ENCODE assay signal across 15 cellular contexts in genomic region chr18:35127201-35127600, GRCh38.
DNase-seq lines count a peak whose midpoint lies in the region; ATAC-seq and TF ChIP-seq lines count a peak whose summit lies in the region.
"Had no signal": no experiment of that assay in that cellular context is flagged by ENCODE, and none has a peak within 500 bp of the region (broad histone marks: within the 10 kb centered on the region; RNA-seq: fewer than 3 reads in every experiment).

No MANE protein-coding gene starts in this region.

- no peaks in the 10 kb centered on the region for H3K9me3 ChIP-seq in T-helper 17 cell (ENCODE audit: control insufficient read depth, low read length, poor library complexity, severe bottlenecking)
- H3K9me3 ChIP-seq in aorta (ENCODE audit: control insufficient read depth, low read length): no peaks in the 10 kb centered on the region
- no peaks in the 10 kb centered on the region for H3K9me3 ChIP-seq in CD4-positive, alpha-beta memory T cell (ENCODE audit: control insufficient read depth in 1 of 2, low read length in 2 of 2)
- H3K9me3 ChIP-seq: breast epithelium, gastroesophageal sphincter, mucosa of descending colon, vagina had no signal

- H3K27ac Mint-ChIP-seq in T-helper 17 cell: peak overlapping the region; percentile 34
- peak overlapping the region in 1 of 7 donors; percentile 63 for H3K27ac Mint-ChIP-seq in CD4-positive, alpha-beta memory T cell
- H3K27ac Mint-ChIP-seq: T-helper 2 cell treated with Interferon-gamma antibody and Interleukin-4, amounts not matched to agents 5 μg/mL and 100 μg/mL, for 36 hours had no signal

- ATAC-seq in T-helper 17 cell (peak; percentile 26), aorta (ENCODE audit: low FRiP score) (no peak)
- ATAC-seq: gastroesophageal sphincter, mucosa of descending colon had no signal

- no peak overlapping the region for H3K27ac ChIP-seq in C4-2B
- H3K27ac ChIP-seq in aorta (ENCODE audit: low read depth in 1 of 2, low read length in 2 of 2): no peak overlapping the region
- H3K27ac ChIP-seq in CD4-positive, alpha-beta memory T cell (ENCODE audit: low read depth, low read length): no peak overlapping the region
- H3K27ac ChIP-seq: breast epithelium, gastroesophageal sphincter, vagina had no signal

- WGBS in aorta, 2 donors: 71 to 79% methylated on average over 4 of the region's 4 CpGs

- H3K4me1 ChIP-seq in aorta (ENCODE audit: control insufficient read depth in 1 of 2, insufficient read depth in 2 of 2, low read length in 2 of 2): no peaks in the 10 kb centered on the region
- H3K4me1 ChIP-seq in CD4-positive, alpha-beta memory T cell (ENCODE audit: insufficient read depth, low read length): no peaks in the 10 kb centered on the region
- H3K4me1 ChIP-seq: breast epithelium had no signal

- H3K9me3 Mint-ChIP-seq in CD4-positive, alpha-beta memory T cell: peaks cover 0 to 3% (median 0%) of the 10 kb centered on the region in 8 donors

- no peak overlapping the region for H3K4me3 ChIP-seq in H7 (ENCODE audit: insufficient read depth, low read depth, low read length)
- H3K4me3 ChIP-seq in aorta (ENCODE audit: low read length in 2 of 2): no peak overlapping the region
- H3K4me3 ChIP-seq in CD4-positive, alpha-beta memory T cell (ENCODE audit: low read length in 2 of 2): no peak overlapping the region
- H3K4me3 ChIP-seq: breast epithelium, gastroesophageal sphincter, mucosa of descending colon, vagina had no signal

- intact Hi-C loops in aorta (cut with DNase I): no loop called here
- intact Hi-C loops in CD4-positive, alpha-beta memory T cell (cut with micrococcal nuclease): loop anchor here (5.0 kb wide), 1 partner anchor 100 kb away; no protein-coding TSS in a partner anchor

- H3K27me3 Mint-ChIP-seq in T-helper 17 cell: no peaks in the 10 kb centered on the region
- no peaks in the 10 kb centered on the region for H3K27me3 Mint-ChIP-seq in CD4-positive, alpha-beta memory T cell

- H3K4me3 Mint-ChIP-seq in T-helper 17 cell: no peak overlapping the region
- H3K4me3 Mint-ChIP-seq in CD4-positive, alpha-beta memory T cell: no peak overlapping the region
- H3K4me3 Mint-ChIP-seq: T-helper 2 cell treated with Interferon-gamma antibody and Interleukin-4, amounts not matched to agents 5 μg/mL and 100 μg/mL, for 36 hours had no signal

- H3K4me1 Mint-ChIP-seq in T-helper 17 cell: peaks cover 20% of the 10 kb centered on the region
- H3K4me1 Mint-ChIP-seq in CD4-positive, alpha-beta memory T cell: peaks cover 3 to 22% (median 10%) of the 10 kb centered on the region in 4 donors

- CTCF ChIA-PET in CD4-positive, alpha-beta memory T cell (lab: Charles Lee; ENCODE audit: partially characterized antibody): interaction anchor here (0.8 to 2.5 kb wide), 4 partner anchors 9 to 123 kb away, joined by 3 to 15 read pairs (median 8); no protein-coding TSS in a partner anchor

- POLR2A ChIA-PET in CD4-positive, alpha-beta memory T cell (lab: Charles Lee; ENCODE audit: partially characterized antibody): interaction anchor here (1.2 kb wide), 1 partner anchor 85 kb away, joined by 4 read pairs; the partner anchor contains the start of gene MAPRE2

- H3K36me3 ChIP-seq in H7 (replicated peaks; ENCODE audit: control insufficient read depth, insufficient read depth, low read length): no peaks in the 10 kb centered on the region
- H3K36me3 ChIP-seq in aorta (ENCODE audit: control insufficient read depth in 1 of 2, insufficient read depth in 2 of 2, low read length in 1 of 2): peaks cover 3 to 4% of the 10 kb centered on the region in 2 donors
- H3K36me3 ChIP-seq in CD4-positive, alpha-beta memory T cell (ENCODE audit: insufficient read depth, low read length): peaks cover 44% of the 10 kb centered on the region

- peaks cover 15% of the 10 kb centered on the region for H3K36me3 Mint-ChIP-seq in T-helper 17 cell (ENCODE audit: low read depth)
- H3K36me3 Mint-ChIP-seq in CD4-positive, alpha-beta memory T cell: peaks cover 64 to 71% of the 10 kb centered on the region in 2 donors

- peak; percentile 12 for TF ChIP-seq CTCF in C4-2B (conservative IDR thresholded peaks at IDR 0.05)

- no peaks in the 10 kb centered on the region for H3K27me3 ChIP-seq in H7 (ENCODE audit: control insufficient read depth, insufficient read depth, low read length)
- no peaks in the 10 kb centered on the region for H3K27me3 ChIP-seq in aorta (ENCODE audit: control insufficient read depth in 1 of 2, insufficient read depth in 2 of 2, low read length in 1 of 2)
- H3K27me3 ChIP-seq in CD4-positive, alpha-beta memory T cell (ENCODE audit: insufficient read depth, low read length): no peaks in the 10 kb centered on the region
- H3K27me3 ChIP-seq: breast epithelium, gastroesophageal sphincter, vagina had no signal

- DNase-seq in H7 (peak; percentile 70), T-helper 17 cell (no peak), hepatic stellate cell (ENCODE audit: low spot score) (peak; percentile 18), aorta (no peak), A172 (ENCODE audit: low spot score) (no peak), GM03348 (ENCODE audit: low spot score) (no peak)
- DNase-seq in CD4-positive, alpha-beta memory T cell: no peak
- DNase-seq: activated T-cell treated with anti-CD3 and anti-CD28 coated beads for 4 hours, mucosa of descending colon, NCI-H748 treated with DMSO at 0.1 percent for 48 hours had no signal

Comparison
In these comparisons a context has a peak if more than half of its experiments do, and no peak if none do; other contexts are left out.
1. DNase-seq: peak in H7 (single experiment) and hepatic stellate cell (single experiment); none in T-helper 17 cell (0 of 3), aorta (0 of 2), CD4-positive, alpha-beta memory T cell (0 of 5), A172 (single experiment) and GM03348 (single experiment).